1 cellular context compared by ENCODE assay signal in the genomic region with DNA sequence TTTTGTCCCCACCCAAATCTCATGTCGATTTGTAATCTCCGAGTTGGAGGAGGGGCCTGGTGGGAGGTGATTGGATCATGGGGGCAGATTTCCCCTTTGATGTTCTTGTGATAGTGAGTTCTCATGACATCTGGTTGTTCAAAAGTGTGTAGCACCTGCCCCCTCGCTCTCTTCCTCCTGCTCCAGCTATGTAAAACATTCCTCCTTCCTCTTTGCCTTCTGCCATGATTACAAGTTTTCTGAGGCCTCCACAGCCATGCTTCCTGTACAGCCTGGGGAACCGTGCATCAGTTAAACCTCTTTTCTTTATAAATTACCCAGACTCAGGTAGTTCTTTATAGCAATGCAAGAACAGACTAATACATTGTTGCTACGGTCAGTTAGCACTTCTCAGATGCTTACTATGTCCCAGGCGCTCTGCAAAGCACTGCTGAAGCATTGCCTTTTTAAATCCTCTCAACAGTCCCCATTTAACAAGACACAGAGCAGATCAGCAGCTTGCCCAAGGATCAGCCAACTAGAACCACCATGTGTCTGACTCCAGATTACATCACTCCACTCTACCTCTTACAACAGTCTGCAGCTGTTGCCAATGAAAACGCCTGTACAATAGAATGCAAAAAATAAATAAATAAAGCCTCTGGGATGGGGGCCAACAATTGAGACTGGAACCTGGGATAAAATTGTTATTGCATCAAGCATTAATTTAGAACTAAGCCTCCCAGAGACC.
TF ChIP-seq lines count a peak whose summit lies in the region.

No MANE protein-coding gene starts in this region.

TF ChIP-seq in GM23338, 12 proteins besides CTCF, POLR2A, EP300 and RAD21 (continued from another document):
- TF ChIP-seq, protein P1, sequence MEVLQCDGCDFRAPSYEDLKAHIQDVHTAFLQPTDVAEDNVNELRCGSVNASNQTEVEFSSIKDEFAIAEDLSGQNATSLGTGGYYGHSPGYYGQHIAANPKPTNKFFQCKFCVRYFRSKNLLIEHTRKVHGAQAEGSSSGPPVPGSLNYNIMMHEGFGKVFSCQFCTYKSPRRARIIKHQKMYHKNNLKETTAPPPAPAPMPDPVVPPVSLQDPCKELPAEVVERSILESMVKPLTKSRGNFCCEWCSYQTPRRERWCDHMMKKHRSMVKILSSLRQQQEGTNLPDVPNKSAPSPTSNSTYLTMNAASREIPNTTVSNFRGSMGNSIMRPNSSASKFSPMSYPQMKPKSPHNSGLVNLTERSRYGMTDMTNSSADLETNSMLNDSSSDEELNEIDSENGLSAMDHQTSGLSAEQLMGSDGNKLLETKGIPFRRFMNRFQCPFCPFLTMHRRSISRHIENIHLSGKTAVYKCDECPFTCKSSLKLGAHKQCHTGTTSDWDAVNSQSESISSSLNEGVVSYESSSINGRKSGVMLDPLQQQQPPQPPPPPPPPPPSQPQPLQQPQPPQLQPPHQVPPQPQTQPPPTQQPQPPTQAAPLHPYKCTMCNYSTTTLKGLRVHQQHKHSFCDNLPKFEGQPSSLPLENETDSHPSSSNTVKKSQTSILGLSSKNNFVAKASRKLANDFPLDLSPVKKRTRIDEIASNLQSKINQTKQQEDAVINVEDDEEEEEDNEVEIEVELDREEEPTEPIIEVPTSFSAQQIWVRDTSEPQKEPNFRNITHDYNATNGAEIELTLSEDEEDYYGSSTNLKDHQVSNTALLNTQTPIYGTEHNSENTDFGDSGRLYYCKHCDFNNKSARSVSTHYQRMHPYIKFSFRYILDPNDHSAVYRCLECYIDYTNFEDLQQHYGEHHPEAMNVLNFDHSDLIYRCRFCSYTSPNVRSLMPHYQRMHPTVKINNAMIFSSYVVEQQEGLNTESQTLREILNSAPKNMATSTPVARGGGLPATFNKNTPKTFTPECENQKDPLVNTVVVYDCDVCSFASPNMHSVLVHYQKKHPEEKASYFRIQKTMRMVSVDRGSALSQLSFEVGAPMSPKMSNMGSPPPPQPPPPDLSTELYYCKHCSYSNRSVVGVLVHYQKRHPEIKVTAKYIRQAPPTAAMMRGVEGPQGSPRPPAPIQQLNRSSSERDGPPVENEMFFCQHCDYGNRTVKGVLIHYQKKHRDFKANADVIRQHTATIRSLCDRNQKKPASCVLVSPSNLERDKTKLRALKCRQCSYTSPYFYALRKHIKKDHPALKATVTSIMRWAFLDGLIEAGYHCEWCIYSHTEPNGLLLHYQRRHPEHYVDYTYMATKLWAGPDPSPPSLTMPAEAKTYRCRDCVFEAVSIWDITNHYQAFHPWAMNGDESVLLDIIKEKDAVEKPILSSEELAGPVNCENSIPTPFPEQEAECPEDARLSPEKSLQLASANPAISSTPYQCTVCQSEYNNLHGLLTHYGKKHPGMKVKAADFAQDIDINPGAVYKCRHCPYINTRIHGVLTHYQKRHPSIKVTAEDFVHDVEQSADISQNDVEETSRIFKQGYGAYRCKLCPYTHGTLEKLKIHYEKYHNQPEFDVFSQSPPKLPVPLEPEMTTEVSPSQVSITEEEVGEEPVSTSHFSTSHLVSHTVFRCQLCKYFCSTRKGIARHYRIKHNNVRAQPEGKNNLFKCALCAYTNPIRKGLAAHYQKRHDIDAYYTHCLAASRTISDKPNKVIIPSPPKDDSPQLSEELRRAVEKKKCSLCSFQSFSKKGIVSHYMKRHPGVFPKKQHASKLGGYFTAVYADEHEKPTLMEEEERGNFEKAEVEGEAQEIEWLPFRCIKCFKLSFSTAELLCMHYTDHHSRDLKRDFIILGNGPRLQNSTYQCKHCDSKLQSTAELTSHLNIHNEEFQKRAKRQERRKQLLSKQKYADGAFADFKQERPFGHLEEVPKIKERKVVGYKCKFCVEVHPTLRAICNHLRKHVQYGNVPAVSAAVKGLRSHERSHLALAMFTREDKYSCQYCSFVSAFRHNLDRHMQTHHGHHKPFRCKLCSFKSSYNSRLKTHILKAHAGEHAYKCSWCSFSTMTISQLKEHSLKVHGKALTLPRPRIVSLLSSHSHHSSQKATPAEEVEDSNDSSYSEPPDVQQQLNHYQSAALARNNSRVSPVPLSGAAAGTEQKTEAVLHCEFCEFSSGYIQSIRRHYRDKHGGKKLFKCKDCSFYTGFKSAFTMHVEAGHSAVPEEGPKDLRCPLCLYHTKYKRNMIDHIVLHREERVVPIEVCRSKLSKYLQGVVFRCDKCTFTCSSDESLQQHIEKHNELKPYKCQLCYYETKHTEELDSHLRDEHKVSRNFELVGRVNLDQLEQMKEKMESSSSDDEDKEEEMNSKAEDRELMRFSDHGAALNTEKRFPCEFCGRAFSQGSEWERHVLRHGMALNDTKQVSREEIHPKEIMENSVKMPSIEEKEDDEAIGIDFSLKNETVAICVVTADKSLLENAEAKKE (CRISPR knock-in tag; IDR thresholded peaks at IDR 0.05) = no peak
- no peak for TF ChIP-seq EZH2phosphoT487 (IDR thresholded peaks at IDR 0.05; ENCODE audit: unreplicated experiment)
TF ChIP-seq in GM23338: peak in this region for 0.
